Comparison of ENCODE assay signal across 1 cellular context in genomic region chr3:10121064-10121463, GRCh38.
A peak's percentile ranks its signal among the peaks of the same experiment; 100 is the strongest.
TF ChIP-seq lines count a peak whose summit lies in the region.

No MANE protein-coding gene starts in this region.

TF ChIP-seq in IMR-90, 13 proteins besides CTCF, POLR2A, EP300 and RAD21:
- TF ChIP-seq CHD1 (IDR thresholded peaks at IDR 0.05; ENCODE audit: low read depth, low read length) (no peak), MXI1 (IDR thresholded peaks at IDR 0.05; ENCODE audit: borderline replicate concordance, low read depth, low read length) (no peak), FOS (IDR thresholded peaks at IDR 0.05; ENCODE audit: low read depth, low read length) (no peak), CEBPB (IDR thresholded peaks at IDR 0.05; ENCODE audit: low read depth, low read length) (peak; percentile 53), ELK1 (IDR thresholded peaks at IDR 0.05; ENCODE audit: borderline replicate concordance, low read depth, low read length) (no peak), BHLHE40 (IDR thresholded peaks at IDR 0.05; ENCODE audit: low read depth, low read length) (no peak), RCOR1 (IDR thresholded peaks at IDR 0.05; ENCODE audit: insufficient replicate concordance, low read length) (no peak), MAZ (IDR thresholded peaks at IDR 0.05; ENCODE audit: borderline replicate concordance, low read depth, low read length) (no peak)
